22 cellular contexts compared by ENCODE assay signal in genomic region chr5:102532126-102532525, GRCh38. TPM values are rescaled to one million over a fixed set of nuclear protein-coding genes. Genes with fewer than 3 reads are reported as not detected.
DNase-seq lines count a peak whose midpoint lies in the region; ATAC-seq and TF ChIP-seq lines count a peak whose summit lies in the region.
"Had no signal": no experiment of that assay in that cellular context is flagged by ENCODE, and none has a peak within 500 bp of the region (broad histone marks: within the 10 kb centered on the region; RNA-seq: fewer than 3 reads in every experiment).

No MANE protein-coding gene starts in this region.

- no peaks in the 10 kb centered on the region for H3K9me3 Mint-ChIP-seq in activated T-cell treated with anti-CD3 and anti-CD28 coated beads, Interleukin-2, amount 50 U/mL, for 72 hours
- H3K9me3 Mint-ChIP-seq: activated naive CD8-positive, alpha-beta T cell treated with anti-CD3 and anti-CD28 coated beads for 36 hours; CD4-positive, alpha-beta T cell had no signal

- H3K9me3 ChIP-seq in right cardiac atrium (ENCODE audit: control insufficient read depth, low read length) (no peaks in the 10 kb centered on the region), A673 (ENCODE audit: low read depth, low read length, poor library complexity, severe bottlenecking) (no peaks in the 10 kb centered on the region)
- H3K9me3 ChIP-seq: upper lobe of left lung had no signal

- 40% methylated on average over 4 of the region's 4 CpGs for WGBS in right cardiac atrium

- CTCF ChIA-PET in A673 (lab: Charles Lee) = no interaction called here

- H3K27me3 ChIP-seq in right cardiac atrium (ENCODE audit: control insufficient read depth, insufficient read depth) = no peaks in the 10 kb centered on the region
- no peaks in the 10 kb centered on the region for H3K27me3 ChIP-seq in A673 (replicated peaks; ENCODE audit: insufficient read depth, low read depth, low read length, poor library complexity)
- H3K27me3 ChIP-seq: upper lobe of left lung had no signal

- no peaks in the 10 kb centered on the region for H3K36me3 ChIP-seq in A673 (ENCODE audit: insufficient read depth, low read length, poor library complexity, severe bottlenecking)
- H3K36me3 ChIP-seq: upper lobe of left lung had no signal

- no peak overlapping the region for H3K27ac Mint-ChIP-seq in activated T-cell treated with anti-CD3 and anti-CD28 coated beads, Interleukin-2, amount 50 U/mL, for 72 hours
- H3K27ac Mint-ChIP-seq: activated naive CD8-positive, alpha-beta T cell treated with anti-CD3 and anti-CD28 coated beads for 36 hours; CD4-positive, alpha-beta T cell; T-helper 17 cell had no signal

- no peaks in the 10 kb centered on the region for H3K4me1 ChIP-seq in right cardiac atrium (ENCODE audit: control insufficient read depth, insufficient read depth, low read length)
- no peaks in the 10 kb centered on the region for H3K4me1 ChIP-seq in A673 (ENCODE audit: insufficient read depth, low read length, poor library complexity, severe bottlenecking)
- H3K4me1 ChIP-seq: upper lobe of left lung had no signal

- peak; percentile 69 to 90 for ATAC-seq in right cardiac atrium
- ATAC-seq in activated T-cell treated with anti-CD3 and anti-CD28 coated beads, Interleukin-2, amount 50 U/mL, for 72 hours (replicated peaks in 1 of 2) = no peak
- ATAC-seq: T-helper 17 cell had no signal

- no peaks in the 10 kb centered on the region for H3K36me3 Mint-ChIP-seq in activated T-cell treated with anti-CD3 and anti-CD28 coated beads, Interleukin-2, amount 50 U/mL, for 72 hours (ENCODE audit: insufficient read depth in 2 of 2)
- H3K36me3 Mint-ChIP-seq: activated naive CD8-positive, alpha-beta T cell treated with anti-CD3 and anti-CD28 coated beads for 36 hours had no signal

- no peaks in the 10 kb centered on the region for H3K4me1 Mint-ChIP-seq in activated T-cell treated with anti-CD3 and anti-CD28 coated beads, Interleukin-2, amount 50 U/mL, for 72 hours (ENCODE audit: low read depth)
- H3K4me1 Mint-ChIP-seq: activated naive CD8-positive, alpha-beta T cell treated with anti-CD3 and anti-CD28 coated beads for 36 hours; T-helper 17 cell had no signal

- no TSS peak for BruUV-seq in A673 (replicated peaks; lab: Mats Ljungman, UMichigan)

- DNase-seq in LHCN-M2 (ENCODE audit: low read depth) (peak; percentile 47), dedifferentiated amniotic fluid mesenchymal stem cell (ENCODE audit: extremely low spot score) (peak; percentile 60), right cardiac atrium (peak; percentile 31 to 79 (median 39)), stromal cell of bone marrow (ENCODE audit: low read depth) (peak; percentile 96), A673 (ENCODE audit: low spot score) (no peak)
- no peak for DNase-seq in activated CD4-positive, alpha-beta T cell treated with anti-CD3 and anti-CD28 coated beads, Interleukin-2, amount 50 U/mL, for 4 hours
- no peak for DNase-seq in activated T-cell treated with anti-CD3 and anti-CD28 coated beads, Interleukin-2, amount 50 U/mL, for 72 hours
- DNase-seq: activated effector memory CD4-positive, alpha-beta T cell treated with Interleukin-2 at 50 U/mL for 16 hours; activated naive CD8-positive, alpha-beta T cell treated with anti-CD3 and anti-CD28 coated beads for 36 hours; activated T-cell treated with anti-CD3 and anti-CD28 coated beads for 4 hours; CD4-positive, alpha-beta T cell; hippocampal formation; mesendoderm; NCI-H1694; NCI-H446 treated with DMSO at 0.1 percent for 48 hours; nucleus accumbens; RPMI8226; T-helper 17 cell; upper lobe of left lung had no signal

- H3K27me3 Mint-ChIP-seq in activated T-cell treated with anti-CD3 and anti-CD28 coated beads, Interleukin-2, amount 50 U/mL, for 72 hours (ENCODE audit: low read depth) = peaks cover 6% of the 10 kb centered on the region

- H3K4me3 ChIP-seq in right cardiac atrium (ENCODE audit: low read length) (no peak overlapping the region), A673 (ENCODE audit: low read depth, low read length, poor library complexity, severe bottlenecking) (no peak overlapping the region)
- H3K4me3 ChIP-seq: upper lobe of left lung had no signal

- no peak for TF ChIP-seq CTCF in A673 (conservative IDR thresholded peaks at IDR 0.05; ENCODE audit: low read depth, low read length)

- no peak overlapping the region for H3K27ac ChIP-seq in right cardiac atrium (ENCODE audit: low read length)
- H3K27ac ChIP-seq in A673 (ENCODE audit: low read depth, low read length, poor library complexity, severe bottlenecking) = no peak overlapping the region
- H3K27ac ChIP-seq: epithelial cell of prostate, upper lobe of left lung had no signal

- POLR2A ChIA-PET in A673 (lab: Charles Lee; ENCODE audit: low non-redundant PET) = no interaction called here

- no peak overlapping the region for H3K4me3 Mint-ChIP-seq in activated T-cell treated with anti-CD3 and anti-CD28 coated beads, Interleukin-2, amount 50 U/mL, for 72 hours
- H3K4me3 Mint-ChIP-seq: activated naive CD8-positive, alpha-beta T cell treated with anti-CD3 and anti-CD28 coated beads for 36 hours; CD4-positive, alpha-beta T cell; T-helper 17 cell had no signal

- intact Hi-C loops in right cardiac atrium (cut with DNase I) (loop anchor here in 1 of 4 donors (10.0 kb wide), 1 partner anchor 513 kb away; no protein-coding TSS in a partner anchor), A673 (cut with micrococcal nuclease; ENCODE audit: unreplicated experiment) (no loop called here)

RNA-seq across cellular contexts. Expression of gene SLCO6A1, which starts 33.3 kb away (rescaled TPM):
- not detected in 2 replicates for total RNA-seq in LHCN-M2 (2014; rRNA removed)
- polyA plus RNA-seq in LHCN-M2 (2012) = not detected
- total RNA-seq in right cardiac atrium = not detected
- polyA plus RNA-seq in right cardiac atrium = not detected
- total RNA-seq in A673 (2021) = not detected in 2 replicates
- total RNA-seq in activated T-cell treated with anti-CD3 and anti-CD28 coated beads, Interleukin-2, amount 50 U/mL, for 72 hours = not detected
- total RNA-seq: activated naive CD8-positive, alpha-beta T cell treated with anti-CD3 and anti-CD28 coated beads for 36 hours; CD4-positive, alpha-beta T cell; cerebellum; subcutaneous adipose tissue; T-helper 17 cell; upper lobe of left lung had no signal

Comparison
In these comparisons a context has a peak if more than half of its experiments do, and no peak if none do; other contexts are left out.
1. DNase-seq: peak in LHCN-M2 (single experiment), dedifferentiated amniotic fluid mesenchymal stem cell (single experiment), right cardiac atrium (3 of 3) and stromal cell of bone marrow (single experiment); none in A673 (single experiment), activated CD4-positive, alpha-beta T cell treated with anti-CD3 and anti-CD28 coated beads, Interleukin-2, amount 50 U/mL, for 4 hours (0 of 2) and activated T-cell treated with anti-CD3 and anti-CD28 coated beads, Interleukin-2, amount 50 U/mL, for 72 hours (0 of 2).
2. ATAC-seq: peak in right cardiac atrium (2 of 2); none in activated T-cell treated with anti-CD3 and anti-CD28 coated beads, Interleukin-2, amount 50 U/mL, for 72 hours (0 of 2).